ENCODE assay signal across 1 cellular context in genomic region chr1:91727763-91728162, GRCh38.
A peak's percentile ranks its signal among the peaks of the same experiment; 100 is the strongest.
TF ChIP-seq lines count a peak whose summit lies in the region.

No MANE protein-coding gene starts in this region.

TF ChIP-seq in K562, 482 proteins besides CTCF, POLR2A, EP300 and RAD21 (continued from another document):
- TF ChIP-seq, protein P1, sequence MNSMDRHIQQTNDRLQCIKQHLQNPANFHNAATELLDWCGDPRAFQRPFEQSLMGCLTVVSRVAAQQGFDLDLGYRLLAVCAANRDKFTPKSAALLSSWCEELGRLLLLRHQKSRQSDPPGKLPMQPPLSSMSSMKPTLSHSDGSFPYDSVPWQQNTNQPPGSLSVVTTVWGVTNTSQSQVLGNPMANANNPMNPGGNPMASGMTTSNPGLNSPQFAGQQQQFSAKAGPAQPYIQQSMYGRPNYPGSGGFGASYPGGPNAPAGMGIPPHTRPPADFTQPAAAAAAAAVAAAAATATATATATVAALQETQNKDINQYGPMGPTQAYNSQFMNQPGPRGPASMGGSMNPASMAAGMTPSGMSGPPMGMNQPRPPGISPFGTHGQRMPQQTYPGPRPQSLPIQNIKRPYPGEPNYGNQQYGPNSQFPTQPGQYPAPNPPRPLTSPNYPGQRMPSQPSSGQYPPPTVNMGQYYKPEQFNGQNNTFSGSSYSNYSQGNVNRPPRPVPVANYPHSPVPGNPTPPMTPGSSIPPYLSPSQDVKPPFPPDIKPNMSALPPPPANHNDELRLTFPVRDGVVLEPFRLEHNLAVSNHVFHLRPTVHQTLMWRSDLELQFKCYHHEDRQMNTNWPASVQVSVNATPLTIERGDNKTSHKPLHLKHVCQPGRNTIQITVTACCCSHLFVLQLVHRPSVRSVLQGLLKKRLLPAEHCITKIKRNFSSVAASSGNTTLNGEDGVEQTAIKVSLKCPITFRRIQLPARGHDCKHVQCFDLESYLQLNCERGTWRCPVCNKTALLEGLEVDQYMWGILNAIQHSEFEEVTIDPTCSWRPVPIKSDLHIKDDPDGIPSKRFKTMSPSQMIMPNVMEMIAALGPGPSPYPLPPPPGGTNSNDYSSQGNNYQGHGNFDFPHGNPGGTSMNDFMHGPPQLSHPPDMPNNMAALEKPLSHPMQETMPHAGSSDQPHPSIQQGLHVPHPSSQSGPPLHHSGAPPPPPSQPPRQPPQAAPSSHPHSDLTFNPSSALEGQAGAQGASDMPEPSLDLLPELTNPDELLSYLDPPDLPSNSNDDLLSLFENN (IDR thresholded peaks at IDR 0.05; ENCODE audit: low read depth in 2 of 2, low read length in 2 of 2) = no peak
- TF ChIP-seq, protein P2, sequence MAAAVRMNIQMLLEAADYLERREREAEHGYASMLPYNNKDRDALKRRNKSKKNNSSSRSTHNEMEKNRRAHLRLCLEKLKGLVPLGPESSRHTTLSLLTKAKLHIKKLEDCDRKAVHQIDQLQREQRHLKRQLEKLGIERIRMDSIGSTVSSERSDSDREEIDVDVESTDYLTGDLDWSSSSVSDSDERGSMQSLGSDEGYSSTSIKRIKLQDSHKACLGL (CRISPR knock-in tag; IDR thresholded peaks at IDR 0.05; ENCODE audit: borderline replicate concordance, poor library complexity, severe bottlenecking) = no peak
- TF ChIP-seq HNRNPK (IDR thresholded peaks at IDR 0.05; ENCODE audit: low read depth, low read length, poor library complexity, severe bottlenecking) (no peak), SAFB2 (IDR thresholded peaks at IDR 0.05; ENCODE audit: borderline replicate concordance, low read depth, low read length, severe bottlenecking) (no peak), ZKSCAN3 (CRISPR knock-in tag; IDR thresholded peaks at IDR 0.05) (no peak), ZNF717 (CRISPR knock-in tag; IDR thresholded peaks at IDR 0.05) (no peak), ZNF124 (CRISPR knock-in tag; IDR thresholded peaks at IDR 0.05) (no peak), RCOR1 (IDR thresholded peaks at IDR 0.05; ENCODE audit: borderline replicate concordance in 1 of 2, low read depth in 2 of 2, low read length in 2 of 2) (no peak), POLR2H (tag; IDR thresholded peaks at IDR 0.05; ENCODE audit: low read depth) (no peak), CBX2 (IDR thresholded peaks at IDR 0.05; ENCODE audit: insufficient read depth, low read length, poor library complexity, severe bottlenecking) (no peak), THRAP3 (IDR thresholded peaks at IDR 0.05; ENCODE audit: borderline replicate concordance) (no peak), BHLHE40 (IDR thresholded peaks at IDR 0.05; ENCODE audit: low read length) (no peak), TAF9B (IDR thresholded peaks at IDR 0.05; ENCODE audit: partially characterized antibody) (no peak), PPARD (CRISPR knock-in tag; IDR thresholded peaks at IDR 0.05) (no peak), COPS2 (conservative IDR thresholded peaks at IDR 0.05) (no peak), TOE1 (IDR thresholded peaks at IDR 0.05; ENCODE audit: borderline replicate concordance) (no peak), TOE1 (CRISPR knock-in tag; IDR thresholded peaks at IDR 0.05; ENCODE audit: borderline replicate concordance, low read depth) (no peak), MTA1 (IDR thresholded peaks at IDR 0.05; ENCODE audit: borderline replicate concordance) (no peak), SOX6 (IDR thresholded peaks at IDR 0.05) (peak; percentile 99), ZKSCAN8 (CRISPR knock-in tag; IDR thresholded peaks at IDR 0.05) (no peak), MTF1 (CRISPR knock-in tag; IDR thresholded peaks at IDR 0.05; ENCODE audit: borderline replicate concordance) (no peak)
- TF ChIP-seq, protein P3, sequence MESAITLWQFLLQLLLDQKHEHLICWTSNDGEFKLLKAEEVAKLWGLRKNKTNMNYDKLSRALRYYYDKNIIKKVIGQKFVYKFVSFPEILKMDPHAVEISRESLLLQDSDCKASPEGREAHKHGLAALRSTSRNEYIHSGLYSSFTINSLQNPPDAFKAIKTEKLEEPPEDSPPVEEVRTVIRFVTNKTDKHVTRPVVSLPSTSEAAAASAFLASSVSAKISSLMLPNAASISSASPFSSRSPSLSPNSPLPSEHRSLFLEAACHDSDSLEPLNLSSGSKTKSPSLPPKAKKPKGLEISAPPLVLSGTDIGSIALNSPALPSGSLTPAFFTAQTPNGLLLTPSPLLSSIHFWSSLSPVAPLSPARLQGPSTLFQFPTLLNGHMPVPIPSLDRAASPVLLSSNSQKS (CRISPR knock-in tag; IDR thresholded peaks at IDR 0.05) = no peak
- TF ChIP-seq, protein P4, sequence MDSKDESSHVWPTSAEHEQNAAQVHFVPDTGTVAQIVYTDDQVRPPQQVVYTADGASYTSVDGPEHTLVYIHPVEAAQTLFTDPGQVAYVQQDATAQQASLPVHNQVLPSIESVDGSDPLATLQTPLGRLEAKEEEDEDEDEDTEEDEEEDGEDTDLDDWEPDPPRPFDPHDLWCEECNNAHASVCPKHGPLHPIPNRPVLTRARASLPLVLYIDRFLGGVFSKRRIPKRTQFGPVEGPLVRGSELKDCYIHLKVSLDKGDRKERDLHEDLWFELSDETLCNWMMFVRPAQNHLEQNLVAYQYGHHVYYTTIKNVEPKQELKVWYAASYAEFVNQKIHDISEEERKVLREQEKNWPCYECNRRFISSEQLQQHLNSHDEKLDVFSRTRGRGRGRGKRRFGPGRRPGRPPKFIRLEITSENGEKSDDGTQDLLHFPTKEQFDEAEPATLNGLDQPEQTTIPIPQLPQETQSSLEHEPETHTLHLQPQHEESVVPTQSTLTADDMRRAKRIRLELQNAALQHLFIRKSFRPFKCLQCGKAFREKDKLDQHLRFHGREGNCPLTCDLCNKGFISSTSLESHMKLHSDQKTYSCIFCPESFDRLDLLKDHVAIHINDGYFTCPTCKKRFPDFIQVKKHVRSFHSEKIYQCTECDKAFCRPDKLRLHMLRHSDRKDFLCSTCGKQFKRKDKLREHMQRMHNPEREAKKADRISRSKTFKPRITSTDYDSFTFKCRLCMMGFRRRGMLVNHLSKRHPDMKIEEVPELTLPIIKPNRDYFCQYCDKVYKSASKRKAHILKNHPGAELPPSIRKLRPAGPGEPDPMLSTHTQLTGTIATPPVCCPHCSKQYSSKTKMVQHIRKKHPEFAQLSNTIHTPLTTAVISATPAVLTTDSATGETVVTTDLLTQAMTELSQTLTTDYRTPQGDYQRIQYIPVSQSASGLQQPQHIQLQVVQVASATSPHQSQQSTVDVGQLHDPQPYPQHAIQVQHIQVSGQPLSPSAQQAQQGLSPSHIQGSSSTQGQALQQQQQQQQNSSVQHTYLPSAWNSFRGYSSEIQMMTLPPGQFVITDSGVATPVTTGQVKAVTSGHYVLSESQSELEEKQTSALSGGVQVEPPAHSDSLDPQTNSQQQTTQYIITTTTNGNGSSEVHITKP (IDR thresholded peaks at IDR 0.05; ENCODE audit: partially characterized antibody) = peak; percentile 13
- TF ChIP-seq, protein P5, sequence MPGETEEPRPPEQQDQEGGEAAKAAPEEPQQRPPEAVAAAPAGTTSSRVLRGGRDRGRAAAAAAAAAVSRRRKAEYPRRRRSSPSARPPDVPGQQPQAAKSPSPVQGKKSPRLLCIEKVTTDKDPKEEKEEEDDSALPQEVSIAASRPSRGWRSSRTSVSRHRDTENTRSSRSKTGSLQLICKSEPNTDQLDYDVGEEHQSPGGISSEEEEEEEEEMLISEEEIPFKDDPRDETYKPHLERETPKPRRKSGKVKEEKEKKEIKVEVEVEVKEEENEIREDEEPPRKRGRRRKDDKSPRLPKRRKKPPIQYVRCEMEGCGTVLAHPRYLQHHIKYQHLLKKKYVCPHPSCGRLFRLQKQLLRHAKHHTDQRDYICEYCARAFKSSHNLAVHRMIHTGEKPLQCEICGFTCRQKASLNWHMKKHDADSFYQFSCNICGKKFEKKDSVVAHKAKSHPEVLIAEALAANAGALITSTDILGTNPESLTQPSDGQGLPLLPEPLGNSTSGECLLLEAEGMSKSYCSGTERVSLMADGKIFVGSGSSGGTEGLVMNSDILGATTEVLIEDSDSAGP (CRISPR knock-in tag; IDR thresholded peaks at IDR 0.05) = no peak
- TF ChIP-seq, protein P6, sequence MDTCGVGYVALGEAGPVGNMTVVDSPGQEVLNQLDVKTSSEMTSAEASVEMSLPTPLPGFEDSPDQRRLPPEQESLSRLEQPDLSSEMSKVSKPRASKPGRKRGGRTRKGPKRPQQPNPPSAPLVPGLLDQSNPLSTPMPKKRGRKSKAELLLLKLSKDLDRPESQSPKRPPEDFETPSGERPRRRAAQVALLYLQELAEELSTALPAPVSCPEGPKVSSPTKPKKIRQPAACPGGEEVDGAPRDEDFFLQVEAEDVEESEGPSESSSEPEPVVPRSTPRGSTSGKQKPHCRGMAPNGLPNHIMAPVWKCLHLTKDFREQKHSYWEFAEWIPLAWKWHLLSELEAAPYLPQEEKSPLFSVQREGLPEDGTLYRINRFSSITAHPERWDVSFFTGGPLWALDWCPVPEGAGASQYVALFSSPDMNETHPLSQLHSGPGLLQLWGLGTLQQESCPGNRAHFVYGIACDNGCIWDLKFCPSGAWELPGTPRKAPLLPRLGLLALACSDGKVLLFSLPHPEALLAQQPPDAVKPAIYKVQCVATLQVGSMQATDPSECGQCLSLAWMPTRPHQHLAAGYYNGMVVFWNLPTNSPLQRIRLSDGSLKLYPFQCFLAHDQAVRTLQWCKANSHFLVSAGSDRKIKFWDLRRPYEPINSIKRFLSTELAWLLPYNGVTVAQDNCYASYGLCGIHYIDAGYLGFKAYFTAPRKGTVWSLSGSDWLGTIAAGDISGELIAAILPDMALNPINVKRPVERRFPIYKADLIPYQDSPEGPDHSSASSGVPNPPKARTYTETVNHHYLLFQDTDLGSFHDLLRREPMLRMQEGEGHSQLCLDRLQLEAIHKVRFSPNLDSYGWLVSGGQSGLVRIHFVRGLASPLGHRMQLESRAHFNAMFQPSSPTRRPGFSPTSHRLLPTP (IDR thresholded peaks at IDR 0.05; ENCODE audit: borderline replicate concordance, extremely low read depth, insufficient read length) = no peak
